In genomic region chr13:113794086-113794485, GRCh38 we compare ENCODE assay signal across 20 cellular contexts.
"Had no signal": no experiment of that assay in that cellular context is flagged by ENCODE, and none has a peak within 500 bp of the region (broad histone marks: within the 10 kb centered on the region; RNA-seq: fewer than 3 reads in every experiment).

No MANE protein-coding gene starts in this region.

- H3K27me3 Mint-ChIP-seq: activated CD4-positive, alpha-beta T cell treated with anti-CD3 and anti-CD28 coated beads, Interleukin-2, amount 10 ng/mL, durations not matched to agents 7 days and 5 days; activated CD8-positive, alpha-beta memory T cell treated with anti-CD3 and anti-CD28 coated beads, Interleukin-2, amount 10 ng/mL, durations not matched to agents 7 days and 5 days had no signal

- DNase-seq: activated CD4-positive, alpha-beta T cell treated with anti-CD3 and anti-CD28 coated beads, Interleukin-2, amount 10 ng/mL, durations not matched to agents 7 days and 5 days; activated CD8-positive, alpha-beta memory T cell treated with anti-CD3 and anti-CD28 coated beads, Interleukin-2, amount 10 ng/mL, durations not matched to agents 7 days and 5 days; activated CD8-positive, alpha-beta T cell treated with anti-CD3 and anti-CD28 coated beads for 36 hours; activated naive CD4-positive, alpha-beta T cell; activated T-cell treated with anti-CD3 and anti-CD28 coated beads, Interleukin-2, amount 50 U/mL, for 1 hour; central memory CD4-positive, alpha-beta T cell; effector memory CD4-positive, alpha-beta T cell; esophagus squamous epithelium; hypothalamus; nephron progenitor cell; nucleus accumbens; stimulated activated CD4-positive, alpha-beta T cell treated with anti-CD3 and anti-CD28 coated beads, Interleukin-4, amount 100 ng/mL, for 1 hour; stimulated activated naive CD4-positive, alpha-beta T cell; SW 1271; T-helper 17 cell had no signal

- H3K9me3 Mint-ChIP-seq: activated CD4-positive, alpha-beta T cell treated with anti-CD3 and anti-CD28 coated beads, Interleukin-2, amount 10 ng/mL, durations not matched to agents 7 days and 5 days; activated CD8-positive, alpha-beta T cell treated with anti-CD3 and anti-CD28 coated beads for 36 hours; brain; memory B cell; nephron progenitor cell had no signal

- H3K27ac ChIP-seq: esophagus squamous epithelium, gastroesophageal sphincter, SK-N-MC had no signal

- H3K9me3 ChIP-seq: esophagus squamous epithelium, gastroesophageal sphincter had no signal

- H3K27ac Mint-ChIP-seq: activated CD4-positive, alpha-beta T cell treated with anti-CD3 and anti-CD28 coated beads, Interleukin-2, amount 10 ng/mL, durations not matched to agents 7 days and 5 days; activated CD8-positive, alpha-beta memory T cell treated with anti-CD3 and anti-CD28 coated beads, Interleukin-2, amount 10 ng/mL, durations not matched to agents 7 days and 5 days; activated CD8-positive, alpha-beta T cell treated with anti-CD3 and anti-CD28 coated beads for 36 hours; brain; memory B cell; nephron progenitor cell; T-helper 17 cell had no signal

- H3K4me3 ChIP-seq: esophagus squamous epithelium, gastroesophageal sphincter, SK-N-MC had no signal

- ATAC-seq: activated CD4-positive, CD25-positive, alpha-beta regulatory T cell treated with anti-CD3 and anti-CD28 coated beads, Interleukin-2, amount 50 U/mL, for 24 hours; activated CD8-positive, alpha-beta memory T cell treated with anti-CD3 and anti-CD28 coated beads, Interleukin-2, amount 10 ng/mL, durations not matched to agents 7 days and 5 days; activated CD8-positive, alpha-beta T cell treated with anti-CD3 and anti-CD28 coated beads for 36 hours; gastroesophageal sphincter; T-helper 17 cell had no signal

- H3K4me1 Mint-ChIP-seq: activated CD4-positive, alpha-beta T cell treated with anti-CD3 and anti-CD28 coated beads, Interleukin-2, amount 10 ng/mL, durations not matched to agents 7 days and 5 days; activated CD8-positive, alpha-beta memory T cell treated with anti-CD3 and anti-CD28 coated beads, Interleukin-2, amount 10 ng/mL, durations not matched to agents 7 days and 5 days; memory B cell had no signal

- H3K4me3 Mint-ChIP-seq: activated CD4-positive, alpha-beta T cell treated with anti-CD3 and anti-CD28 coated beads, Interleukin-2, amount 10 ng/mL, durations not matched to agents 7 days and 5 days; activated CD8-positive, alpha-beta memory T cell treated with anti-CD3 and anti-CD28 coated beads, Interleukin-2, amount 10 ng/mL, durations not matched to agents 7 days and 5 days; activated CD8-positive, alpha-beta T cell treated with anti-CD3 and anti-CD28 coated beads for 36 hours; brain; memory B cell; nephron progenitor cell; T-helper 17 cell had no signal

- H3K4me1 ChIP-seq: esophagus squamous epithelium, gastroesophageal sphincter had no signal

- H3K36me3 Mint-ChIP-seq: activated CD8-positive, alpha-beta memory T cell treated with anti-CD3 and anti-CD28 coated beads, Interleukin-2, amount 10 ng/mL, durations not matched to agents 7 days and 5 days; brain; memory B cell had no signal

- H3K27me3 ChIP-seq: gastroesophageal sphincter had no signal
